ENCODE assay signal across 33 cellular contexts in the genomic region with DNA sequence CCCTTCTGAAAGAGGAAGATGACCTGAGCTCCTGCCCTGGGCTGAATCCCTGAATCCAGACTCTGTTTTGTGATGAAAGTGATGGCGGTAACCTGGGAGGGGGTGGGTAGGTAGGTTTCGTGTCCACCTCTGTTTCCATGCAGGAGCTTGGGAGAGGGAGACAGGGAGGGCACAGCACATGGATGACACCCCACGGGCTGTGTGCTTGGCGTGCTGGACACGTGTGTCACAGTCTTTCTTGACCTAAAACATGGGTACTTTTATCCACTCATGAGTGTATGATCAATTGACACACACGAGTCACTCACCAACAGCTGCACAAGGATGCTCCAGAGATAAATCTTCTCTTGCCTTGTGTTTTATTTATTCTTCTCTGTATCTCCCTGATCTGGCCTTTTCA.
"Had no signal": no experiment of that assay in that cellular context is flagged by ENCODE, and none has a peak within 500 bp of the region (broad histone marks: within the 10 kb centered on the region; RNA-seq: fewer than 3 reads in every experiment).

No MANE protein-coding gene starts in this region.

- H3K27ac Mint-ChIP-seq: activated B cell treated with CpG ODN at 0.5 μM for 24 hours; activated CD8-positive, alpha-beta T cell treated with anti-CD3 and anti-CD28 coated beads for 36 hours; activated naive CD4-positive, alpha-beta T cell treated with anti-CD3 and anti-CD28 coated beads, Interleukin-2, amount 10 ng/mL, durations not matched to agents 7 days and 5 days; activated naive CD8-positive, alpha-beta T cell treated with anti-CD3 and anti-CD28 coated beads, Interleukin-2, amount 10 ng/mL, durations not matched to agents 7 days and 5 days; activated T-helper 1 cell treated with anti-CD3 and anti-CD28 coated beads, Interleukin-12 subunit alpha, Interleukin-12 subunit beta, Interleukin-2, Interleukin-4 antibody, amounts not matched to agents 30 ng/mL and 10 ng/mL and 1 ng/mL, durations not matched to agents 14 hours and 24 hours and 36 hours; activated T-helper 2 cell treated with anti-CD3 and anti-CD28 coated beads, Interferon-gamma antibody, Interleukin-2, Interleukin-4, amounts not matched to agents 10 μg/mL and 5 μg/mL and 100 μg/mL, durations not matched to agents 14 hours and 24 hours and 36 hours; endodermal cell; T-helper 17 cell; T-helper 2 cell treated with Interferon-gamma antibody and Interleukin-4, amounts not matched to agents 5 μg/mL and 100 μg/mL, for 36 hours had no signal

- H3K36me3 ChIP-seq: breast epithelium, cardiac muscle cell, colonic mucosa had no signal

- H3K4me3 ChIP-seq: ascending aorta, breast epithelium, cardiac muscle cell, colonic mucosa, heart left ventricle had no signal

- H3K27ac ChIP-seq: ascending aorta, breast epithelium, cardiac muscle cell, colonic mucosa, heart left ventricle, WERI-Rb-1 had no signal

- H3K27me3 Mint-ChIP-seq: activated B cell treated with CpG ODN at 0.5 μM for 24 hours; activated CD8-positive, alpha-beta T cell treated with anti-CD3 and anti-CD28 coated beads for 36 hours; activated naive CD4-positive, alpha-beta T cell treated with anti-CD3 and anti-CD28 coated beads, Interleukin-2, amount 10 ng/mL, durations not matched to agents 7 days and 5 days; activated naive CD8-positive, alpha-beta T cell treated with anti-CD3 and anti-CD28 coated beads, Interleukin-2, amount 10 ng/mL, durations not matched to agents 7 days and 5 days; brain; T-helper 17 cell had no signal

- H3K4me1 ChIP-seq: ascending aorta, breast epithelium, colonic mucosa had no signal

- ATAC-seq: activated CD4-positive, CD25-positive, alpha-beta regulatory T cell treated with anti-CD3 and anti-CD28 coated beads, Interleukin-2, amount 50 U/mL, for 24 hours; activated CD8-positive, alpha-beta T cell treated with anti-CD3 and anti-CD28 coated beads for 36 hours; activated naive CD4-positive, alpha-beta T cell treated with anti-CD3 and anti-CD28 coated beads, Interleukin-2, amount 50 U/mL, for 72 hours; esophagus mucosa; heart left ventricle; T-helper 17 cell had no signal

- H3K4me1 Mint-ChIP-seq: activated B cell treated with CpG ODN at 0.5 μM for 24 hours; activated naive CD4-positive, alpha-beta T cell treated with anti-CD3 and anti-CD28 coated beads, Interleukin-2, amount 10 ng/mL, durations not matched to agents 7 days and 5 days; activated naive CD8-positive, alpha-beta T cell treated with anti-CD3 and anti-CD28 coated beads, Interleukin-2, amount 10 ng/mL, durations not matched to agents 7 days and 5 days; brain; endodermal cell had no signal

- H3K4me3 Mint-ChIP-seq: activated B cell treated with CpG ODN at 0.5 μM for 24 hours; activated CD8-positive, alpha-beta T cell treated with anti-CD3 and anti-CD28 coated beads for 36 hours; activated naive CD4-positive, alpha-beta T cell treated with anti-CD3 and anti-CD28 coated beads, Interleukin-2, amount 10 ng/mL, durations not matched to agents 7 days and 5 days; activated naive CD8-positive, alpha-beta T cell treated with anti-CD3 and anti-CD28 coated beads, Interleukin-2, amount 10 ng/mL, durations not matched to agents 7 days and 5 days; activated T-helper 1 cell treated with anti-CD3 and anti-CD28 coated beads, Interleukin-12 subunit alpha, Interleukin-12 subunit beta, Interleukin-2, Interleukin-4 antibody, amounts not matched to agents 30 ng/mL and 10 ng/mL and 1 ng/mL, durations not matched to agents 14 hours and 24 hours and 36 hours; brain; endodermal cell; T-helper 17 cell; T-helper 2 cell treated with Interferon-gamma antibody and Interleukin-4, amounts not matched to agents 5 μg/mL and 100 μg/mL, for 36 hours had no signal

- H3K27me3 ChIP-seq: ascending aorta, breast epithelium, cardiac muscle cell, colonic mucosa, heart left ventricle had no signal

- H3K9me3 ChIP-seq: colonic mucosa had no signal

- DNase-seq: activated B cell treated with CpG ODN at 0.5 μM for 24 hours; activated CD4-positive, alpha-beta T cell treated with anti-CD3 and anti-CD28 coated beads for 48 hours; activated CD4-positive, alpha-beta T cell treated with anti-CD3 and anti-CD28 coated beads, Interleukin-2, amount 50 U/mL, for 1 hour; activated CD4-positive, alpha-beta T cell treated with anti-CD3 and anti-CD28 coated beads, Interleukin-2, amount 50 U/mL, for 48 hours; activated CD8-positive, alpha-beta memory T cell treated with anti-CD3 and anti-CD28 coated beads for 24 hours; activated CD8-positive, alpha-beta T cell treated with anti-CD3 and anti-CD28 coated beads for 36 hours; activated gamma-delta T cell; activated naive CD4-positive, alpha-beta T cell; activated naive CD4-positive, alpha-beta T cell treated with anti-CD3 and anti-CD28 coated beads, Interleukin-2, amount 10 ng/mL, durations not matched to agents 7 days and 5 days; activated naive CD8-positive, alpha-beta T cell treated with anti-CD3 and anti-CD28 coated beads, Interleukin-2, amount 10 ng/mL, durations not matched to agents 7 days and 5 days; activated T-cell treated with anti-CD3 and anti-CD28 coated beads, Interleukin-2, amount 50 U/mL, for 1 hour; activated T-cell treated with anti-CD3 and anti-CD28 coated beads, Interleukin-2, amount 50 U/mL, for 48 hours; central memory CD4-positive, alpha-beta T cell; cerebellar nuclear complex; colonic mucosa; effector memory CD4-positive, alpha-beta T cell; endodermal cell; glutamatergic neuron; heart left ventricle; T-helper 1 cell; T-helper 17 cell; T1000; WERI-Rb-1 had no signal
